8 cellular contexts compared by ENCODE assay signal in the genomic region with DNA sequence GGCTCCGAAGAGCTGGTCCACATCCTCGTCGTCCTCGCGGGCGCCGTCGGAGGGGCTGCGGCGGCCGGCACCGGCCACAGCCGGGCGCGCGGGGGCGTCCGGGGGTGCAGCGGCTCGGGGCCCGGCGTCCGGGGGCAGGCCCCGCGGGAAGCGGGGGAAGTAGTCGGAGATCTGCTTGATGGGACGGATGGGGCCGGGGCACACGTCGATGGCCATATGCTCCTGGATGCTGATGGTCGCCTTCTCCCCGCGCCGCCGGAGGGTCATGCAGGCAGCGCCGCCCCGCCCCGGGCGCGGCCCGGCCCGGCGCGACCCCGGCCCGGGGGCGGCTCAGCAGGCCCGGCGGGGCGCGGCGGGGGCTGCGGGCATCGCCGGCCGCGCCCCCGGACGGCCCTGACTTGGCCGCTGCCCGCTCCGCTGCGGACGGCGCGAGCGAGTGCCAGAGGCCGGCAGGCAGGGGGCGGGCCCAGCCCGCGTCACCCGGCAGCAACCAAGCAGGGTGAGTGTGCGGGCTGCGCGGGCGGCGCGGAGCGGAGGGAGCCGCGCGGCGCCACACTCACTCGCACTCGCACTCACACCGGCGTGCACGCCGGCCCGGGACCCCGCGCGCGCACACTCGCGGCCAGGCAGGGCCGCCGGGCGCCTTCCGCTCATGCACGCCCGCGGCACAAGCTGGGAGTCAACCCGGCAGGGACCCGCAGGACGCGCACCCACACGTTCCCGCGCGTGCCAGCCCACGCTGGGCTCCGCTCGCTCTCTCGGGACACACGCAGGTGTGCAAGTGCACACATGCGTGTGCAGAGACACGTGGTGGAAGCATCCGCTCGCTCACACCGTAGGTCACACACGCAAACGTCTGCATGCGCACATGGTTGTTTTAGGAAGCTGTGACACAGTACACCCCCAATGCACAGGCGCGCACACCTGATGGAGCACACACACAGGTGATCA. TPM values are rescaled to one million over a fixed set of nuclear protein-coding genes. Genes with fewer than 3 reads are reported as not detected.
DNase-seq lines count a peak whose midpoint lies in the region; ATAC-seq and TF ChIP-seq lines count a peak whose summit lies in the region.

A gene (minus strand): TSS at position 438 of the 951 bp plus-strand sequence. CDS start 171 bp downstream, at position 267.

- H3K4me3 ChIP-seq in BE2C (ENCODE audit: low read depth, low read length): peak within 1 kb of the TSS; percentile 19; the same call in 1 of the 2 replicates
- H3K4me3 ChIP-seq in lower leg skin (ENCODE audit: low read depth, poor library complexity, severe bottlenecking): peak within 1 kb of the TSS; percentile 24

- no peak for ATAC-seq in GM18870 (IDR thresholded peaks at IDR 0.05; ENCODE audit: unreplicated experiment)

- no peaks in the 10 kb centered on the region for H3K36me3 Mint-ChIP-seq in stimulated activated naive CD8-positive, alpha-beta T cell treated with anti-CD3 and anti-CD28 coated beads, Interleukin-15, Interleukin-2, amounts not matched to agents 100 ng/mL and 50 ng/mL, for 24 hours (ENCODE audit: low read depth)

- peaks cover 44% of the 10 kb centered on the region for H3K27me3 Mint-ChIP-seq in stimulated activated naive CD8-positive, alpha-beta T cell treated with anti-CD3 and anti-CD28 coated beads, Interleukin-15, Interleukin-2, amounts not matched to agents 100 ng/mL and 50 ng/mL, for 24 hours

- TF ChIP-seq CTCF in BE2C (IDR thresholded peaks at IDR 0.05; ENCODE audit: low read depth, low read length) (no peak), lower leg skin (IDR thresholded peaks at IDR 0.05) (no peak)

- no peaks in the 10 kb centered on the region for H3K36me3 ChIP-seq in BE2C

- peaks cover 30% of the 10 kb centered on the region for H3K27me3 ChIP-seq in BE2C

- peak within 1 kb of the TSS; percentile 3 for H3K4me3 Mint-ChIP-seq in stimulated activated naive CD8-positive, alpha-beta T cell treated with anti-CD3 and anti-CD28 coated beads, Interleukin-15, Interleukin-2, amounts not matched to agents 100 ng/mL and 50 ng/mL, for 24 hours

- no peaks in the 10 kb centered on the region for H3K4me1 ChIP-seq in BE2C

- no peak for TF ChIP-seq POLR2A in lower leg skin (IDR thresholded peaks at IDR 0.05)

- H3K27ac Mint-ChIP-seq in stimulated activated naive CD8-positive, alpha-beta T cell treated with anti-CD3 and anti-CD28 coated beads, Interleukin-15, Interleukin-2, amounts not matched to agents 100 ng/mL and 50 ng/mL, for 24 hours: no peak within 1 kb of the TSS

- H3K9me3 ChIP-seq in BE2C: no peaks in the 10 kb centered on the region

- H3K4me1 Mint-ChIP-seq in stimulated activated naive CD8-positive, alpha-beta T cell treated with anti-CD3 and anti-CD28 coated beads, Interleukin-15, Interleukin-2, amounts not matched to agents 100 ng/mL and 50 ng/mL, for 24 hours (ENCODE audit: low read depth): peaks cover 12% of the 10 kb centered on the region

- intact Hi-C loops in lower leg skin (cut with DNase I; ENCODE audit: low total_unique reads): no loop called here

- H3K9me3 Mint-ChIP-seq in stimulated activated naive CD8-positive, alpha-beta T cell treated with anti-CD3 and anti-CD28 coated beads, Interleukin-15, Interleukin-2, amounts not matched to agents 100 ng/mL and 50 ng/mL, for 24 hours: no peaks in the 10 kb centered on the region

- 7 to 8% methylated on average over 35 to 55 of the region's 128 CpGs for WGBS in lower leg skin, 2 donors

- DNase-seq in BE2C (peak; percentile 39), NCI-H226 (peak; percentile 46), dermis microvascular lymphatic vessel endothelial cell (ENCODE audit: low read depth in 2 of 2) (peak; percentile 49 to 78), lower leg skin (ENCODE audit: low spot score in 2 of 2) (no peak), NCI-H2171 (lab: John Stamatoyannopoulos, UW) (no peak), GDM1 (lab: John Stamatoyannopoulos, UW) (no peak)

RNA-seq across cellular contexts. Expression of the gene that starts here (rescaled TPM):
- 4.0 TPM for polyA plus RNA-seq in BE2C (2012; ENCODE audit: insufficient read depth, insufficient read length, low read depth)
- total RNA-seq in dermis microvascular lymphatic vessel endothelial cell: 10.5 and 28.8 TPM in 2 replicates
- 1 to 10 TPM; 2.0 to 8.7 (median 5.2) TPM for total RNA-seq in lower leg skin

Comparison
In these comparisons a context has a peak if more than half of its experiments do, and no peak if none do; other contexts are left out.
1. DNase-seq: peak in BE2C (single experiment), NCI-H226 (single experiment) and dermis microvascular lymphatic vessel endothelial cell (2 of 2); none in lower leg skin (0 of 2), NCI-H2171 (single experiment) and GDM1 (single experiment).